Comparison of ENCODE assay signal across 8 cellular contexts in the genomic region with DNA sequence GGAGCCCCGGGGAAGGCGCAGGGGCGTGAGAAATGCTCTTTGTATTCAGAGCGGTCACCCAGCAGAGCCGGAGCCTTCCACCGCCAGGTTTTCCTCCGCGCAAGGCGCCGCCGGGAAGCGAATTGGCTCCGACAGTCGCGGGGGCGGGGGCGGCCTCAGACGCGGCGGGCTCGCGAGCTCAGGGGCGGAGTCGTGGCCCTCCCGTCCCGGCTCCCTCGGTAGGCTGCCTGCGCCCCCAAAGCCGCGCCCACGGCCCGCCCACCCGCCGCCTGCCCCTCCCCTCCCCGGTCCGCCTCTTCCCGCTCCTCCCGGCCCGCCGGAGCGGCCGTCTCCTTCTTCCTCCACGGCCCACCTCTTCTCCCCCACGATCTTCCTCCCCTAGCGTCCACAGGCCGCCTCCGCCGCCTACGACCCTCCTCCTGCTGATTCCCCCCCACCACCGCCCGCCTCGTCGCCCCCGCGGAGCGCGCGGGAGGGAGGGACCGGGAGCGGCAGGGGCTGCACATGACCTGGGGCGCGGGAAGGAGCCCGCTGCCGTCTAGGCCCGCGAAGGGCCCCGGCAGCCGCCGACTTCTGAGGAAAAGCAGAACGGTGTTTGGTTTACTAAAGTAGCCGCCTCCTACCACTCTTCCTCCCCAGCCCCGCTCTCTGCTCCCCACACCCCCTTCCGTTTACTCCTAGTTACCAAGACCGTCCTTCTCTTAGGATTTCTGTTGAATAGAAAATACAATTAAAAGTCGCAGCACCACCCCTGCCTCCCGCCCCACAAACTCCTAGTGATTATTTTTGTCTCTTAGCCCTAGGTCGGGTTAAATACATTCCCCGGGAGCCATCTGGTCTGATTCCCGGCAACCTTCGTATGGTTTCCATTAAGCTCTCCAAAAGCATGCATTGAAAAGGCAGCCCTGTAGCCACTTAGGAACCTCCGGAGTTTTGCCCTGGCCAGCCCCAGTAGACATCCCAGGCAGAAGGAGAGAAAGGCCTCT. TPM values are rescaled to one million over a fixed set of nuclear protein-coding genes. Genes with fewer than 3 reads are reported as not detected.
DNase-seq lines count a peak whose midpoint lies in the region; FAIRE-seq and TF ChIP-seq lines count a peak whose summit lies in the region.

No MANE protein-coding gene starts in this region.

- peak overlapping the region; percentile 53 to 86 (median 78) for H3K4me3 Mint-ChIP-seq in CD8-positive, alpha-beta memory T cell

- FAIRE-seq in endometrium (lab: Jason Lieb, UNC), result peak; percentile 74

- H3K9me3 ChIP-seq in CD8-positive, alpha-beta memory T cell (ENCODE audit: low read length), result no peaks in the 10 kb centered on the region
- no peaks in the 10 kb centered on the region for H3K9me3 ChIP-seq in mesodermal cell (ENCODE audit: control insufficient read depth, low read length)

- H3K27ac Mint-ChIP-seq in CD8-positive, alpha-beta memory T cell, result peak overlapping the region in 4 of 8 donors; percentile 11 to 74 (median 66)

- H3K27me3 Mint-ChIP-seq in CD8-positive, alpha-beta memory T cell, result peaks cover 7 to 11% of the 10 kb centered on the region in 2 donors

- H3K27ac ChIP-seq in CD8-positive, alpha-beta memory T cell (ENCODE audit: low read depth, low read length), result no peak overlapping the region
- H3K27ac ChIP-seq in mesodermal cell (ENCODE audit: low read depth, low read length, severe bottlenecking), result peak overlapping the region; percentile 99

- CTCF ChIA-PET in CD8-positive, alpha-beta memory T cell (lab: Charles Lee), result no interaction called here

- DNase-seq in CD8-positive, alpha-beta memory T cell, result peak; percentile 70 to 88 (median 83)
- DNase-seq in GM20000 (ENCODE audit: low spot score), result peak; percentile 96
- DNase-seq in HT1080 (ENCODE audit: low read depth), result peak; percentile 91
- DNase-seq in NOMO-1 treated with DMSO at 0.1 percent for 48 hours (lab: John Stamatoyannopoulos, UW; ENCODE audit: unreplicated experiment), result peak; percentile 87
- DNase-seq in activated CD8-positive, alpha-beta memory T cell treated with anti-CD3 and anti-CD28 coated beads, Interleukin-2, amount 50 U/mL, for 4 hours, result peak; percentile 85
- peak; percentile 62 for DNase-seq in stimulated activated CD8-positive, alpha-beta memory T cell treated with anti-CD3 and anti-CD28 coated beads, Interleukin-15, amount 100 ng/mL, for 1 hour (ENCODE audit: low read depth)

- H3K36me3 ChIP-seq in CD8-positive, alpha-beta memory T cell (ENCODE audit: insufficient read depth, low read length), result no peaks in the 10 kb centered on the region
- H3K36me3 ChIP-seq in mesodermal cell (ENCODE audit: control insufficient read depth, insufficient read depth, low read length), result no peaks in the 10 kb centered on the region

- no peak for TF ChIP-seq CTCF in GM20000 (IDR thresholded peaks at IDR 0.05; ENCODE audit: extremely low read depth, missing control alignments)

- no peaks in the 10 kb centered on the region for H3K36me3 Mint-ChIP-seq in CD8-positive, alpha-beta memory T cell

- peak overlapping the region; percentile 43 for H3K4me3 ChIP-seq in CD8-positive, alpha-beta memory T cell (ENCODE audit: low read length)
- peak overlapping the region; percentile 44 for H3K4me3 ChIP-seq in mesodermal cell (ENCODE audit: extremely low read depth, insufficient read depth, low read length, poor library complexity, severe bottlenecking)

- no peaks in the 10 kb centered on the region for H3K9me3 Mint-ChIP-seq in CD8-positive, alpha-beta memory T cell

- H3K4me1 ChIP-seq in CD8-positive, alpha-beta memory T cell (ENCODE audit: insufficient read depth, low read length), result peaks cover 5% of the 10 kb centered on the region
- peaks cover 38% of the 10 kb centered on the region for H3K4me1 ChIP-seq in mesodermal cell (ENCODE audit: control insufficient read depth, insufficient read depth, low read length, poor library complexity, severe bottlenecking)

- peaks cover 4% of the 10 kb centered on the region for H3K27me3 ChIP-seq in CD8-positive, alpha-beta memory T cell (ENCODE audit: insufficient read depth, low read length, poor library complexity, severe bottlenecking)

- POLR2A ChIA-PET in CD8-positive, alpha-beta memory T cell (lab: Charles Lee), result interaction anchor here (0.6 kb wide), 1 partner anchor 110 kb away, joined by 3 read pairs; no protein-coding TSS in a partner anchor

- H3K4me1 Mint-ChIP-seq in CD8-positive, alpha-beta memory T cell, result peaks cover 12 to 23% (median 16%) of the 10 kb centered on the region in 3 donors

- WGBS in mesodermal cell (ENCODE audit: insufficient coverage in 2 of 2), 2 experiments, result 2 to 4% methylated on average over 38 to 39 of the region's 81 CpGs

RNA-seq across cellular contexts. Expression of gene C4orf51, which starts 53.2 kb away (rescaled TPM):
- total RNA-seq in CD8-positive, alpha-beta memory T cell, result not detected
- not detected for polyA plus RNA-seq in CD8-positive, alpha-beta memory T cell
- not detected in 2 replicates for total RNA-seq in HT1080 (2014; rRNA removed; shearing (Covaris generic))
- polyA plus RNA-seq in HT1080 (2015; cell fraction: cytosol; rRNA removed), result not detected in 2 replicates
- not detected in 2 replicates for polyA plus RNA-seq in HT1080 (2015; cell fraction: nucleus; rRNA removed)
- polyA plus RNA-seq in mesodermal cell (2013, experiment 1 of 2), result not detected
- polyA plus RNA-seq in mesodermal cell (2013, experiment 2 of 2), result not detected
